15 cellular contexts compared by ENCODE assay signal in the genomic region with DNA sequence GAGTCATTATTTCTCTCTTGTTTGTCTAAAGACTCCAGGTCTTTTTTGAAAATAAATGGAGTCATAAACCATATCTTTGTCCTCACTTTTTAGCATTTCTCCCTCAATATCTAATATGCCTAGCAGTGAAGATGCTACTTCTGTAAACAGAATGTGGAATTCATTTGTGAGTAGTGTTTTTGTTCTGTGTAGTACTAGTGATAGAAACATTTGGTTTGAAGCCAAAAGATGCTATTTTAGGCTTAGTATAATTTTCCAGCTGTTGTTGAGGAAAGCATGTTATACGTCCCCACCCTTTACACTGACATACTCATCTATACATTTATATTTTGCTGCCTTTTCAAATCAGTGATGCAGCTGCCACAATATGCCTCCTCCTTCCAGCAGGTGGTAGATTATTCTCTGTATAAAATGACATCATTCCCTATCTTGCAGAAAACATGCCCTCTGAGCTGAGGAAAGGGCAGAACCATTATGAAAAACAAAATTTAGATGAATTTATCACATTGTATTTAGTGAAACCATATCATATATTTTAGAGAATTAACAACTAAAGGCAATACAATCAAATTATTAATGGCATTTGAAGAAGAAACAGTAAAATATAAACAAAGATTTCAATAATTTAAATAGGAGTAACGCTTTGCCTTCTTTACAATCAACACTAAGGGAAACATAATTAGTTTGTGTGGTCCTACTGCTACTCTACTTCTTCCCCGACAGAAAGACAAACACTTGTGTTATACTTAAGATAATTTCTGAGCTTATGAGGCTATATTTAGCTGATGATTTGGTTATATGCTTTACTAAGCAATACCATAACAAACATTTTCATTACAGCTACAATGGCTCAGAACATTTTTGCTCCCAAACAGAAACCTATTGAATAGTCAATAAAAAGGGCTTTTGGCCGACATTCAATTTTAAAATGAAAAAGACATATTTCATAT.
DNase-seq lines count a peak whose midpoint lies in the region; ATAC-seq and TF ChIP-seq lines count a peak whose summit lies in the region.
"Had no signal": no experiment of that assay in that cellular context is flagged by ENCODE, and none has a peak within 500 bp of the region (broad histone marks: within the 10 kb centered on the region; RNA-seq: fewer than 3 reads in every experiment).

No MANE protein-coding gene starts in this region.

- peaks cover 15% of the 10 kb centered on the region for H3K4me1 ChIP-seq in SJCRH30

- H3K36me3 Mint-ChIP-seq in osteocyte (ENCODE audit: unreplicated experiment): peaks cover 2% of the 10 kb centered on the region
- no peaks in the 10 kb centered on the region for H3K36me3 Mint-ChIP-seq in T-helper 17 cell (ENCODE audit: low read depth)
- H3K36me3 Mint-ChIP-seq: CD8-positive, alpha-beta memory T cell had no signal

- no peak overlapping the region for H3K4me3 Mint-ChIP-seq in osteocyte (ENCODE audit: unreplicated experiment)
- H3K4me3 Mint-ChIP-seq in T-helper 17 cell: no peak overlapping the region
- H3K4me3 Mint-ChIP-seq: activated T-cell treated with anti-CD3 and anti-CD28 coated beads, Interleukin-2, amount 50 U/mL, for 24 hours; CD8-positive, alpha-beta memory T cell had no signal

- peak; percentile 37 for TF ChIP-seq CTCF in osteocyte (IDR thresholded peaks at IDR 0.05)

- H3K27ac ChIP-seq in SJCRH30: peak overlapping the region; percentile 49
- H3K27ac ChIP-seq: 22Rv1, coronary artery had no signal

- no peaks in the 10 kb centered on the region for H3K27me3 ChIP-seq in SJCRH30

- H3K4me1 Mint-ChIP-seq in osteocyte (ENCODE audit: unreplicated experiment) (peaks cover 15% of the 10 kb centered on the region), T-helper 17 cell (no peaks in the 10 kb centered on the region)
- H3K4me1 Mint-ChIP-seq: CD8-positive, alpha-beta memory T cell had no signal

- ATAC-seq in GM21360 (IDR thresholded peaks at IDR 0.05; ENCODE audit: unreplicated experiment): no peak
- ATAC-seq in GM21381 (IDR thresholded peaks at IDR 0.05; ENCODE audit: unreplicated experiment): no peak
- no peak for ATAC-seq in T-helper 17 cell

- DNase-seq in DMS 273 (lab: John Stamatoyannopoulos, UW; ENCODE audit: unreplicated experiment): peak; percentile 46
- DNase-seq in DMS 273 treated with DMSO at 0.1 percent for 48 hours (lab: John Stamatoyannopoulos, UW): no peak
- DNase-seq in NCI-H2029 (lab: John Stamatoyannopoulos, UW): peak; percentile 37
- peak; percentile 47 to 76 for DNase-seq in SJCRH30
- no peak for DNase-seq in osteocyte (ENCODE audit: extremely low spot score, unreplicated experiment)
- no peak for DNase-seq in T-helper 17 cell
- DNase-seq: activated CD4-positive, alpha-beta T cell treated with anti-CD3 and anti-CD28 coated beads for 4 hours; activated T-cell treated with anti-CD3 and anti-CD28 coated beads, Interleukin-2, amount 50 U/mL, for 24 hours; CD8-positive, alpha-beta memory T cell; stimulated activated CD4-positive, alpha-beta T cell treated with anti-CD3 and anti-CD28 coated beads, Interleukin-12 subunit alpha, Interleukin-12 subunit beta, amount 100 ng/mL, for 4 hours; T-helper 1 cell had no signal

- H3K36me3 ChIP-seq in SJCRH30: no peaks in the 10 kb centered on the region

- H3K9me3 ChIP-seq in SJCRH30 (replicated peaks) (peaks cover 3% of the 10 kb centered on the region; the same call in 1 of the 2 replicates), T-helper 17 cell (ENCODE audit: control insufficient read depth, low read length, poor library complexity, severe bottlenecking) (no peaks in the 10 kb centered on the region)

- no peak overlapping the region for H3K4me3 ChIP-seq in SJCRH30
- H3K4me3 ChIP-seq: coronary artery had no signal

- peak overlapping the region; percentile 71 for H3K27ac Mint-ChIP-seq in osteocyte (ENCODE audit: unreplicated experiment)
- H3K27ac Mint-ChIP-seq in T-helper 17 cell: no peak overlapping the region
- H3K27ac Mint-ChIP-seq: activated T-cell treated with anti-CD3 and anti-CD28 coated beads, Interleukin-2, amount 50 U/mL, for 24 hours; CD8-positive, alpha-beta memory T cell had no signal

- no peaks in the 10 kb centered on the region for H3K27me3 Mint-ChIP-seq in osteocyte (ENCODE audit: unreplicated experiment)
- H3K27me3 Mint-ChIP-seq in T-helper 17 cell: no peaks in the 10 kb centered on the region

- peaks cover 16% of the 10 kb centered on the region for H3K9me3 Mint-ChIP-seq in osteocyte (ENCODE audit: unreplicated experiment)
- H3K9me3 Mint-ChIP-seq: activated T-cell treated with anti-CD3 and anti-CD28 coated beads, Interleukin-2, amount 50 U/mL, for 24 hours; CD8-positive, alpha-beta memory T cell had no signal

Comparison
In these comparisons a context has a peak if more than half of its experiments do, and no peak if none do; other contexts are left out.
1. DNase-seq: peak in DMS 273 (single experiment), NCI-H2029 (single experiment) and SJCRH30 (2 of 2); none in DMS 273 treated with DMSO at 0.1 percent for 48 hours (single experiment), osteocyte (single experiment) and T-helper 17 cell (0 of 3).